In genomic region chr2:137950238-137950637, GRCh38 we compare ENCODE assay signal across 17 cellular contexts.
"Had no signal": no experiment of that assay in that cellular context is flagged by ENCODE, and none has a peak within 500 bp of the region (broad histone marks: within the 10 kb centered on the region; RNA-seq: fewer than 3 reads in every experiment).

No MANE protein-coding gene starts in this region.

- H3K27me3 ChIP-seq: heart left ventricle, ovary, uterus had no signal

- FAIRE-seq: endometrium, frontal cortex, islet of Langerhans had no signal

- H3K36me3 ChIP-seq: heart left ventricle, ovary, uterus had no signal

- H3K4me2 ChIP-seq: smooth muscle cell had no signal

- H3K4me3 ChIP-seq: heart left ventricle, ovary, smooth muscle cell, uterus had no signal

- H3K27me3 Mint-ChIP-seq: type B pancreatic cell had no signal

- DNase-seq: cortex of kidney; effector memory CD4-positive, alpha-beta T cell; heart left ventricle; hippocampal formation; kidney glomerular epithelial cell; naive thymus-derived CD4-positive, alpha-beta T cell; nephron progenitor cell; ovary; right cardiac atrium; stimulated activated CD4-positive, alpha-beta T cell treated with anti-CD3 and anti-CD28 coated beads, Interleukin-2, amount 100 ng/mL, for 48 hours; stimulated activated naive CD4-positive, alpha-beta T cell treated with Interleukin-2 at 50 U/mL for 16 hours; uterus had no signal

- H3K36me3 Mint-ChIP-seq: naive thymus-derived CD4-positive, alpha-beta T cell; type B pancreatic cell had no signal

- H3K4me3 Mint-ChIP-seq: naive thymus-derived CD4-positive, alpha-beta T cell; nephron progenitor cell; type B pancreatic cell had no signal

- H3K4me1 ChIP-seq: heart left ventricle, uterus had no signal

- H3K9me3 Mint-ChIP-seq: naive thymus-derived CD4-positive, alpha-beta T cell; nephron progenitor cell had no signal

- H3K9me3 ChIP-seq: heart left ventricle, ovary, uterus had no signal

- H3K27ac ChIP-seq: heart left ventricle, ovary, uterus had no signal

- H3K27ac Mint-ChIP-seq: naive thymus-derived CD4-positive, alpha-beta T cell; nephron progenitor cell; type B pancreatic cell had no signal
